ENCODE assay signal across 22 cellular contexts in genomic region chr19:53109527-53109926, GRCh38.
"Had no signal": no experiment of that assay in that cellular context is flagged by ENCODE, and none has a peak within 500 bp of the region (broad histone marks: within the 10 kb centered on the region; RNA-seq: fewer than 3 reads in every experiment).

No MANE protein-coding gene starts in this region.

- DNase-seq: colonic mucosa; cortex of kidney; dermis blood vessel endothelial cell; dorsolateral prefrontal cortex; effector CD4-positive, alpha-beta T cell; effector CD8-positive, alpha-beta T cell; effector memory CD4-positive, alpha-beta T cell; effector memory CD8-positive, alpha-beta T cell; endodermal cell; erythroblast; esophagus squamous epithelium; foreskin fibroblast; foreskin keratinocyte; foreskin melanocyte; gastrocnemius medialis; glutamatergic neuron; head of caudate nucleus; heart left ventricle; heart right ventricle had no signal

- H3K27ac Mint-ChIP-seq: dendritic cell treated with granulocyte-macrophage colony-stimulating factor and Interleukin-4, amounts not matched to agents 40 ng/mL and 50 ng/mL, for 4 days; effector memory CD8-positive, alpha-beta T cell; endodermal cell had no signal

- H3K4me3 Mint-ChIP-seq: dendritic cell treated with granulocyte-macrophage colony-stimulating factor and Interleukin-4, amounts not matched to agents 40 ng/mL and 50 ng/mL, for 4 days; effector memory CD8-positive, alpha-beta T cell; endodermal cell had no signal

- H3K4me1 Mint-ChIP-seq: endodermal cell had no signal

- ATAC-seq: effector memory CD8-positive, alpha-beta T cell; esophagus mucosa; foreskin keratinocyte; gastrocnemius medialis; gastroesophageal sphincter; heart left ventricle; heart right ventricle had no signal

- H3K9me3 Mint-ChIP-seq: endodermal cell had no signal
